In genomic region chr2:73611193-73611592, GRCh38 we compare ENCODE assay signal across 22 cellular contexts. TPM values are rescaled to one million over a fixed set of nuclear protein-coding genes. Genes with fewer than 3 reads are reported as not detected.
DNase-seq lines count a peak whose midpoint lies in the region; ATAC-seq and TF ChIP-seq lines count a peak whose summit lies in the region.
"Had no signal": no experiment of that assay in that cellular context is flagged by ENCODE, and none has a peak within 500 bp of the region (broad histone marks: within the 10 kb centered on the region; RNA-seq: fewer than 3 reads in every experiment).

No MANE protein-coding gene starts in this region.

- DNase-seq in Right ventricle myocardium inferior (ENCODE audit: missing footprints): no peak
- no peak for DNase-seq in right atrium auricular region (ENCODE audit: low spot score)
- no peak for DNase-seq in NCI-H446 treated with DMSO at 0.1 percent for 48 hours (lab: John Stamatoyannopoulos, UW)
- DNase-seq in activated naive CD4-positive, alpha-beta T cell (lab: John Stamatoyannopoulos, UW): no peak
- DNase-seq in effector CD8-positive, alpha-beta T cell (lab: John Stamatoyannopoulos, UW): no peak
- DNase-seq: DMS79 treated with DMSO at 0.1 percent for 48 hours, HCEC 1CT, KG1, MV-4-11, NCI-H1694 treated with DMSO at 0.1 percent for 48 hours, NCI-H510A, NCI-H774, SHP77 had no signal

- no peak for TF ChIP-seq CTCF in right atrium auricular region (IDR thresholded peaks at IDR 0.05)

- H3K27me3 ChIP-seq in right atrium auricular region: no peaks in the 10 kb centered on the region

- no peak overlapping the region for H3K4me3 ChIP-seq in right atrium auricular region
- H3K4me3 ChIP-seq: GM23248, SK-N-MC had no signal

- H3K36me3 ChIP-seq in right atrium auricular region: no peaks in the 10 kb centered on the region

- no peaks in the 10 kb centered on the region for H3K4me1 ChIP-seq in right atrium auricular region

- no peak overlapping the region for H3K27ac ChIP-seq in right atrium auricular region
- H3K27ac ChIP-seq: 22Rv1, GM23248, SK-N-MC had no signal

- H3K9me3 ChIP-seq in right atrium auricular region: no peaks in the 10 kb centered on the region

- ATAC-seq in Right ventricle myocardium inferior: peak; percentile 34
- ATAC-seq in HG02798 (IDR thresholded peaks at IDR 0.05; ENCODE audit: poor library complexity, unreplicated experiment): peak; percentile 71
- peak; percentile 66 for ATAC-seq in HG03442 (IDR thresholded peaks at IDR 0.05; ENCODE audit: unreplicated experiment)
- no peak for ATAC-seq in GM21723 (IDR thresholded peaks at IDR 0.05; ENCODE audit: unreplicated experiment)

- intact Hi-C loops in Right ventricle myocardium inferior (cut with DNase I): no loop called here

RNA-seq across cellular contexts. Expression of gene NAT8, which starts 31.0 kb away (rescaled TPM):
- total RNA-seq in Right ventricle myocardium inferior: not detected
- not detected for total RNA-seq in right atrium auricular region
- total RNA-seq: G401, GM23248, HT-29, OCI-LY7 had no signal
